In genomic region chr11:12674571-12674935, GRCh38 we compare ENCODE assay signal across 8 cellular contexts. TPM values are rescaled to one million over a fixed set of nuclear protein-coding genes. Genes with fewer than 3 reads are reported as not detected.
A peak's percentile ranks its signal among the peaks of the same experiment; 100 is the strongest.
DNase-seq lines count a peak whose midpoint lies in the region; ATAC-seq and TF ChIP-seq lines count a peak whose summit lies in the region.

No MANE protein-coding gene starts in this region.

- H3K27ac ChIP-seq in mesenchymal stem cell (ENCODE audit: low read length, poor library complexity, severe bottlenecking) = no peak overlapping the region

- peak overlapping the region in 1 of 2 experiments; percentile 40 for H3K23ac ChIP-seq in mesenchymal stem cell (ENCODE audit: low read length in 2 of 2)

- no peaks in the 10 kb centered on the region for H3K36me3 Mint-ChIP-seq in activated CD4-positive, alpha-beta memory T cell treated with anti-CD3 and anti-CD28 coated beads, Interleukin-2, amount 10 ng/mL, durations not matched to agents 7 days and 5 days (ENCODE audit: low read depth)
- H3K36me3 Mint-ChIP-seq in activated CD4-positive, alpha-beta memory T cell treated with anti-CD3 and anti-CD28 coated beads for 36 hours = no peaks in the 10 kb centered on the region
- H3K36me3 Mint-ChIP-seq in activated T-helper 2 cell treated with anti-CD3 and anti-CD28 coated beads, Interferon-gamma antibody, Interleukin-2, Interleukin-4, amounts not matched to agents 10 μg/mL and 5 μg/mL and 100 μg/mL, durations not matched to agents 14 hours and 24 hours and 36 hours (ENCODE audit: low read depth) = no peaks in the 10 kb centered on the region

- peaks cover 11% of the 10 kb centered on the region for H3K4me1 Mint-ChIP-seq in activated CD4-positive, alpha-beta memory T cell treated with anti-CD3 and anti-CD28 coated beads, Interleukin-2, amount 10 ng/mL, durations not matched to agents 7 days and 5 days
- peaks cover 8% of the 10 kb centered on the region for H3K4me1 Mint-ChIP-seq in activated CD4-positive, alpha-beta memory T cell treated with anti-CD3 and anti-CD28 coated beads for 36 hours (ENCODE audit: low read depth)
- peaks cover 6% of the 10 kb centered on the region for H3K4me1 Mint-ChIP-seq in activated T-helper 2 cell treated with anti-CD3 and anti-CD28 coated beads, Interferon-gamma antibody, Interleukin-2, Interleukin-4, amounts not matched to agents 10 μg/mL and 5 μg/mL and 100 μg/mL, durations not matched to agents 14 hours and 24 hours and 36 hours (ENCODE audit: low read depth)

- H3K36me3 ChIP-seq in mesenchymal stem cell (ENCODE audit: control insufficient read depth in 1 of 2, insufficient read depth in 2 of 2, low read depth in 1 of 2, low read length in 2 of 2) = no peaks in the 10 kb centered on the region

- H2AK5ac ChIP-seq in mesenchymal stem cell (ENCODE audit: low read length, severe bottlenecking) = no peak overlapping the region

- H2BK5ac ChIP-seq in mesenchymal stem cell (ENCODE audit: low read depth, low read length, poor library complexity, severe bottlenecking) = peak overlapping the region; percentile 98

- H3K9me3 ChIP-seq in mesenchymal stem cell (ENCODE audit: control insufficient read depth, low read length) = no peaks in the 10 kb centered on the region

- peak overlapping the region; percentile 39 to 62 for H3K4me3 ChIP-seq in cardiac fibroblast (replicated peaks in 1 of 2; ENCODE audit: low read depth in 2 of 2, low read length in 2 of 2)
- peak overlapping the region; percentile 51 to 89 for H3K4me3 ChIP-seq in mesenchymal stem cell (ENCODE audit: insufficient read depth in 1 of 2, low read depth in 1 of 2, low read length in 2 of 2)

- no peaks in the 10 kb centered on the region for H3K27me3 ChIP-seq in mesenchymal stem cell (ENCODE audit: control insufficient read depth in 1 of 2, insufficient read depth in 1 of 2, low read length in 2 of 2)

- H3K14ac ChIP-seq in mesenchymal stem cell (ENCODE audit: low read length in 2 of 2) = peak overlapping the region; percentile 65 to 92

- peak overlapping the region; percentile 61 for H3K4me2 ChIP-seq in mesenchymal stem cell (ENCODE audit: low read length, poor library complexity, severe bottlenecking)

- peak; percentile 24 for ATAC-seq in HG03108 (IDR thresholded peaks at IDR 0.05; ENCODE audit: unreplicated experiment)

- peak; percentile 24 for DNase-seq in activated CD4-positive, alpha-beta memory T cell treated with anti-CD3 and anti-CD28 coated beads, Interleukin-2, amount 10 ng/mL, durations not matched to agents 7 days and 5 days
- DNase-seq in activated CD4-positive, alpha-beta memory T cell treated with anti-CD3 and anti-CD28 coated beads for 36 hours = no peak
- DNase-seq in cardiac fibroblast (ENCODE audit: low read depth in 2 of 2) (no peak), mesenchymal stem cell (no peak), middle frontal gyrus (ENCODE audit: extremely low spot score, low spot score) (no peak), NCI-H2196 (lab: John Stamatoyannopoulos, UW; ENCODE audit: unreplicated experiment) (no peak)
- no peak for DNase-seq in activated T-helper 2 cell treated with anti-CD3 and anti-CD28 coated beads, Interferon-gamma antibody, Interleukin-2, Interleukin-4, amounts not matched to agents 10 μg/mL and 5 μg/mL and 100 μg/mL, durations not matched to agents 14 hours and 24 hours and 36 hours (ENCODE audit: low spot score)

- CTCF ChIA-PET in activated CD4-positive, alpha-beta memory T cell treated with anti-CD3 and anti-CD28 coated beads, Interleukin-2, amount 10 ng/mL, durations not matched to agents 7 days and 5 days (lab: Charles Lee) = no interaction called here
- CTCF ChIA-PET in activated CD4-positive, alpha-beta memory T cell treated with anti-CD3 and anti-CD28 coated beads for 36 hours (lab: Charles Lee) = no interaction called here

- no peak overlapping the region for H3K27ac Mint-ChIP-seq in activated CD4-positive, alpha-beta memory T cell treated with anti-CD3 and anti-CD28 coated beads, Interleukin-2, amount 10 ng/mL, durations not matched to agents 7 days and 5 days
- H3K27ac Mint-ChIP-seq in activated CD4-positive, alpha-beta memory T cell treated with anti-CD3 and anti-CD28 coated beads for 36 hours = no peak overlapping the region
- no peak overlapping the region for H3K27ac Mint-ChIP-seq in activated T-helper 2 cell treated with anti-CD3 and anti-CD28 coated beads, Interferon-gamma antibody, Interleukin-2, Interleukin-4, amounts not matched to agents 10 μg/mL and 5 μg/mL and 100 μg/mL, durations not matched to agents 14 hours and 24 hours and 36 hours

- no peaks in the 10 kb centered on the region for H3K9me3 Mint-ChIP-seq in activated CD4-positive, alpha-beta memory T cell treated with anti-CD3 and anti-CD28 coated beads, Interleukin-2, amount 10 ng/mL, durations not matched to agents 7 days and 5 days
- H3K9me3 Mint-ChIP-seq in activated CD4-positive, alpha-beta memory T cell treated with anti-CD3 and anti-CD28 coated beads for 36 hours = no peaks in the 10 kb centered on the region
- H3K9me3 Mint-ChIP-seq in activated T-helper 2 cell treated with anti-CD3 and anti-CD28 coated beads, Interferon-gamma antibody, Interleukin-2, Interleukin-4, amounts not matched to agents 10 μg/mL and 5 μg/mL and 100 μg/mL, durations not matched to agents 14 hours and 24 hours and 36 hours = no peaks in the 10 kb centered on the region

- peak overlapping the region; percentile 88 to 99 for H3K18ac ChIP-seq in mesenchymal stem cell (ENCODE audit: low read depth in 1 of 2, low read length in 2 of 2)

- H3K79me1 ChIP-seq in mesenchymal stem cell (replicated peaks; ENCODE audit: low read length, poor library complexity, severe bottlenecking) = peaks cover 1% of the 10 kb centered on the region

- H2BK12ac ChIP-seq in mesenchymal stem cell (ENCODE audit: low read length in 2 of 2) = peak overlapping the region in 1 of 2 experiments; percentile 71

- WGBS in mesenchymal stem cell = 0% methylated on average over 7 of the region's 46 CpGs

- H3K27me3 Mint-ChIP-seq in activated CD4-positive, alpha-beta memory T cell treated with anti-CD3 and anti-CD28 coated beads, Interleukin-2, amount 10 ng/mL, durations not matched to agents 7 days and 5 days = peaks cover 58% of the 10 kb centered on the region
- H3K27me3 Mint-ChIP-seq in activated CD4-positive, alpha-beta memory T cell treated with anti-CD3 and anti-CD28 coated beads for 36 hours = peaks cover 61% of the 10 kb centered on the region
- H3K27me3 Mint-ChIP-seq in activated T-helper 2 cell treated with anti-CD3 and anti-CD28 coated beads, Interferon-gamma antibody, Interleukin-2, Interleukin-4, amounts not matched to agents 10 μg/mL and 5 μg/mL and 100 μg/mL, durations not matched to agents 14 hours and 24 hours and 36 hours (ENCODE audit: low read depth) = peaks cover 64% of the 10 kb centered on the region

- no peak for TF ChIP-seq CTCF in cardiac fibroblast (IDR thresholded peaks at IDR 0.05; ENCODE audit: low read depth, low read length)

- peaks cover 6% of the 10 kb centered on the region for H3K4me1 ChIP-seq in mesenchymal stem cell (ENCODE audit: control insufficient read depth, insufficient read depth, low read depth, low read length)

- H3K4me3 Mint-ChIP-seq in activated CD4-positive, alpha-beta memory T cell treated with anti-CD3 and anti-CD28 coated beads, Interleukin-2, amount 10 ng/mL, durations not matched to agents 7 days and 5 days = no peak overlapping the region
- no peak overlapping the region for H3K4me3 Mint-ChIP-seq in activated CD4-positive, alpha-beta memory T cell treated with anti-CD3 and anti-CD28 coated beads for 36 hours
- H3K4me3 Mint-ChIP-seq in activated T-helper 2 cell treated with anti-CD3 and anti-CD28 coated beads, Interferon-gamma antibody, Interleukin-2, Interleukin-4, amounts not matched to agents 10 μg/mL and 5 μg/mL and 100 μg/mL, durations not matched to agents 14 hours and 24 hours and 36 hours (ENCODE audit: low read depth) = no peak overlapping the region

- intact Hi-C loops in activated CD4-positive, alpha-beta memory T cell treated with anti-CD3 and anti-CD28 coated beads for 36 hours (cut with micrococcal nuclease) = loop anchor here (5.0 to 10.0 kb wide), 4 partner anchors 213 to 993 kb away; partner anchors contain the start of genes FAR1 and USP47
- intact Hi-C loops in activated T-helper 2 cell treated with anti-CD3 and anti-CD28 coated beads, Interferon-gamma antibody, Interleukin-2, Interleukin-4, amounts not matched to agents 10 μg/mL and 5 μg/mL and 100 μg/mL, durations not matched to agents 14 hours and 24 hours and 36 hours (cut with micrococcal nuclease) = loop anchor here (10.0 kb wide), 1 partner anchor 140 kb away; no protein-coding TSS in a partner anchor

- POLR2A ChIA-PET in activated CD4-positive, alpha-beta memory T cell treated with anti-CD3 and anti-CD28 coated beads, Interleukin-2, amount 10 ng/mL, durations not matched to agents 7 days and 5 days (lab: Charles Lee) = no interaction called here
- POLR2A ChIA-PET in activated CD4-positive, alpha-beta memory T cell treated with anti-CD3 and anti-CD28 coated beads for 36 hours (lab: Charles Lee) = no interaction called here

- H4K91ac ChIP-seq in mesenchymal stem cell (ENCODE audit: low read length) = peak overlapping the region; percentile 98

- peak overlapping the region; percentile 60 for H4K8ac ChIP-seq in mesenchymal stem cell (ENCODE audit: low read length)

- peak overlapping the region; percentile 97 for H2BK15ac ChIP-seq in mesenchymal stem cell (ENCODE audit: low read depth, poor library complexity, severe bottlenecking)

- H2AFZ ChIP-seq in mesenchymal stem cell (ENCODE audit: low read depth, low read length) = no peak overlapping the region

- peak overlapping the region; percentile 77 for H3K9ac ChIP-seq in mesenchymal stem cell (ENCODE audit: low read length)

- H2BK120ac ChIP-seq in mesenchymal stem cell (ENCODE audit: low read depth, low read length) = peak overlapping the region; percentile 100

- peak overlapping the region; percentile 81 to 86 for H3K4ac ChIP-seq in mesenchymal stem cell (ENCODE audit: low read depth in 1 of 2, low read length in 2 of 2)

RNA-seq across cellular contexts. Expression of gene TEAD1, which starts 0.3 kb away (rescaled TPM):
- total RNA-seq in activated CD4-positive, alpha-beta memory T cell treated with anti-CD3 and anti-CD28 coated beads, Interleukin-2, amount 10 ng/mL, durations not matched to agents 7 days and 5 days = 1 to 10 TPM in 1 of 2 experiments, under 1 TPM in 1; 0.98 to 1.0 TPM
- 1 to 10 TPM; 1.0 to 1.5 TPM for total RNA-seq in activated CD4-positive, alpha-beta memory T cell treated with anti-CD3 and anti-CD28 coated beads for 36 hours
- polyA plus RNA-seq in mesenchymal stem cell (2013, experiment 1 of 2) = 60.7 TPM
- 58.9 TPM for polyA plus RNA-seq in mesenchymal stem cell (2013, experiment 2 of 2)
- 1.0 and 1.3 TPM in 2 replicates for total RNA-seq in activated T-helper 2 cell treated with anti-CD3 and anti-CD28 coated beads, Interferon-gamma antibody, Interleukin-2, Interleukin-4, amounts not matched to agents 10 μg/mL and 5 μg/mL and 100 μg/mL, durations not matched to agents 14 hours and 24 hours and 36 hours
